ENCODE assay signal across 20 cellular contexts in the genomic region with DNA sequence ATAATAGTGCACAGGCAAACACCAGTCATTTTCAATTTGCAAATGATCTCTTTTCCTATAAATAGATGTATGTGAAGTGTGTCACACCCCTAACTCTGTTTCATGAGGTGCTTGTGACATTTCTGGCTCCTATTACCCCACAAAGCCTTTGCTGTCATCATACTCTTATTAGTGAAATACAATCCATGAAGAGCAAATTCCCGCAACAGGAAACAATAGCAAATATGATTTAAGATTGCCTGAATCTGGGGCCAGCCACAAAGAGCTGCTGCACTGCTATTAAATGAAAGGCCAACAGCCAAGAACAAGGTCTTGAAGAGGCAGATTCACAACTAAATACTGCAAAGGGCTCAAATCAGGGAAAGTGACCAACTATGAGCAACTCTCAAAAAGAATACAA.
DNase-seq lines count a peak whose midpoint lies in the region; TF ChIP-seq lines count a peak whose summit lies in the region.
"Had no signal": no experiment of that assay in that cellular context is flagged by ENCODE, and none has a peak within 500 bp of the region (broad histone marks: within the 10 kb centered on the region; RNA-seq: fewer than 3 reads in every experiment).

No MANE protein-coding gene starts in this region.

- no peaks in the 10 kb centered on the region for H3K4me1 Mint-ChIP-seq in CD8-positive, alpha-beta memory T cell

- H3K4me3 ChIP-seq in HEK293 (ENCODE audit: low read depth, low read length) (no peak overlapping the region), choroid plexus epithelial cell (ENCODE audit: low read depth, low read length) (no peak overlapping the region), left ventricle myocardium inferior (no peak overlapping the region)
- no peak overlapping the region for H3K4me3 ChIP-seq in CD8-positive, alpha-beta memory T cell (ENCODE audit: low read length)
- H3K4me3 ChIP-seq: BLaER1, esophagus muscularis mucosa, neural progenitor cell, suprapubic skin had no signal

- H3K36me3 Mint-ChIP-seq in CD8-positive, alpha-beta memory T cell, result no peaks in the 10 kb centered on the region

- peaks cover 0 to 3% (median 2%) of the 10 kb centered on the region in 5 donors for H3K9me3 Mint-ChIP-seq in CD8-positive, alpha-beta memory T cell

- H3K27me3 Mint-ChIP-seq in CD8-positive, alpha-beta memory T cell, result peaks cover 0 to 36% of the 10 kb centered on the region in 2 donors

- H3K9me3 ChIP-seq in HEK293 (ENCODE audit: control insufficient read depth, insufficient read depth, low read depth, low read length) (no peaks in the 10 kb centered on the region), left ventricle myocardium inferior (replicated peaks) (peaks cover 1% of the 10 kb centered on the region)
- no peaks in the 10 kb centered on the region for H3K9me3 ChIP-seq in CD8-positive, alpha-beta memory T cell (ENCODE audit: low read length)
- H3K9me3 ChIP-seq: BLaER1, esophagus muscularis mucosa, suprapubic skin had no signal

- no peaks in the 10 kb centered on the region for H3K27me3 ChIP-seq in left ventricle myocardium inferior (ENCODE audit: low read depth)
- peaks cover 3% of the 10 kb centered on the region for H3K27me3 ChIP-seq in CD8-positive, alpha-beta memory T cell (ENCODE audit: insufficient read depth, low read length, poor library complexity, severe bottlenecking)
- H3K27me3 ChIP-seq: BLaER1, esophagus muscularis mucosa, neural progenitor cell, suprapubic skin had no signal

- H3K27ac ChIP-seq in HEK293 (ENCODE audit: extremely low read depth, low read depth, low read length), result no peak overlapping the region
- peak overlapping the region; percentile 44 for H3K27ac ChIP-seq in left ventricle myocardium inferior (replicated peaks)
- no peak overlapping the region for H3K27ac ChIP-seq in CD8-positive, alpha-beta memory T cell (ENCODE audit: low read depth, low read length)
- H3K27ac ChIP-seq: BLaER1, esophagus muscularis mucosa, neural progenitor cell, suprapubic skin had no signal

- TF ChIP-seq CTCF in AG09319 (IDR thresholded peaks at IDR 0.05; ENCODE audit: low read depth, low read length) (no peak), HEK293 (tag by site-specific recombination; IDR thresholded peaks at IDR 0.05) (no peak), choroid plexus epithelial cell (conservative IDR thresholded peaks at IDR 0.05; ENCODE audit: low read depth, low read length) (no peak), left ventricle myocardium inferior (IDR thresholded peaks at IDR 0.05; ENCODE audit: borderline replicate concordance) (no peak)

- CTCF ChIA-PET in HEK293 (lab: Yijun Ruan, JAX), result no interaction called here
- CTCF ChIA-PET in CD8-positive, alpha-beta memory T cell (lab: Charles Lee), result no interaction called here

- H3K4me3 Mint-ChIP-seq in CD8-positive, alpha-beta memory T cell, result peak overlapping the region in 1 of 7 donors; percentile 15
- H3K4me3 Mint-ChIP-seq: H9, neural progenitor cell had no signal

- peak; percentile 42 for DNase-seq in AG09319 (ENCODE audit: extremely low read depth, low read depth)
- peak; percentile 38 for DNase-seq in choroid plexus epithelial cell (ENCODE audit: low read depth)
- DNase-seq in left ventricle myocardium inferior, result no peak
- no peak for DNase-seq in CD8-positive, alpha-beta memory T cell
- no peak for DNase-seq in mucosa of gallbladder (ENCODE audit: low spot score)
- no peak for DNase-seq in medulla oblongata (ENCODE audit: extremely low spot score)
- no peak for DNase-seq in central memory CD4-positive, alpha-beta T cell
- DNase-seq: H9; Karpas-422; kidney glomerular epithelial cell; midbrain; NCI-H1436 treated with DMSO at 0.1 percent for 48 hours; NCI-H510A; SIG-M5; stimulated activated CD4-positive, alpha-beta T cell treated with anti-CD3 and anti-CD28 coated beads, Interleukin-12 subunit alpha, Interleukin-12 subunit beta, amount 100 ng/mL, for 4 hours had no signal

- intact Hi-C loops in left ventricle myocardium inferior (cut with micrococcal nuclease), result no loop called here

- POLR2A ChIA-PET in HEK293 (lab: Yijun Ruan, JAX), result no interaction called here
- POLR2A ChIA-PET in CD8-positive, alpha-beta memory T cell (lab: Charles Lee), result no interaction called here

- H3K4me1 ChIP-seq in HEK293 (ENCODE audit: control insufficient read depth, insufficient read depth, low read length), result peaks cover 3% of the 10 kb centered on the region
- peaks cover 55% of the 10 kb centered on the region for H3K4me1 ChIP-seq in left ventricle myocardium inferior
- H3K4me1 ChIP-seq in CD8-positive, alpha-beta memory T cell (ENCODE audit: insufficient read depth, low read length), result no peaks in the 10 kb centered on the region
- H3K4me1 ChIP-seq: BLaER1, neural progenitor cell had no signal

- peak overlapping the region in 1 of 8 donors; percentile 10 for H3K27ac Mint-ChIP-seq in CD8-positive, alpha-beta memory T cell
- H3K27ac Mint-ChIP-seq: H9, neural progenitor cell had no signal

- H3K36me3 ChIP-seq in HEK293 (ENCODE audit: control insufficient read depth in 2 of 2, insufficient read depth in 1 of 2, low read length in 2 of 2) (no peaks in the 10 kb centered on the region), left ventricle myocardium inferior (no peaks in the 10 kb centered on the region)
- H3K36me3 ChIP-seq in CD8-positive, alpha-beta memory T cell (ENCODE audit: insufficient read depth, low read length), result no peaks in the 10 kb centered on the region
- H3K36me3 ChIP-seq: BLaER1, esophagus muscularis mucosa, neural progenitor cell, suprapubic skin had no signal

TF ChIP-seq in HEK293, 187 proteins besides CTCF, POLR2A, EP300 and RAD21 (continues in another document):
- TF ChIP-seq ZNF423 (tag by site-specific recombination; IDR thresholded peaks at IDR 0.05) (no peak), ZNF174 (tag by site-specific recombination; IDR thresholded peaks at IDR 0.05) (no peak), ZNF184 (tag by site-specific recombination; IDR thresholded peaks at IDR 0.05) (peak; percentile 49; the same call in 1 of the 2 replicates), PRDM1 (tag by site-specific recombination; IDR thresholded peaks at IDR 0.05) (peak; percentile 63), ZNF202 (tag by site-specific recombination; IDR thresholded peaks at IDR 0.05; ENCODE audit: borderline replicate concordance) (no peak), ZNF426 (tag by site-specific recombination; IDR thresholded peaks at IDR 0.05) (no peak), ZNF571 (tag by site-specific recombination; IDR thresholded peaks at IDR 0.05) (no peak), ZNF157 (tag by site-specific recombination; IDR thresholded peaks at IDR 0.05) (no peak), ZNF292 (tag by site-specific recombination; IDR thresholded peaks at IDR 0.05; ENCODE audit: borderline replicate concordance, low read depth) (no peak), ZNF777 (tag by site-specific recombination; IDR thresholded peaks at IDR 0.05; ENCODE audit: borderline replicate concordance) (no peak), ZBTB20 (tag by site-specific recombination; IDR thresholded peaks at IDR 0.05) (no peak), ZNF350 (tag by site-specific recombination; IDR thresholded peaks at IDR 0.05) (no peak), KLF9 (tag by site-specific recombination; IDR thresholded peaks at IDR 0.05; ENCODE audit: low read depth) (no peak), ZNF843 (tag by site-specific recombination; IDR thresholded peaks at IDR 0.05) (peak; percentile 85)
- TF ChIP-seq, protein P1, sequence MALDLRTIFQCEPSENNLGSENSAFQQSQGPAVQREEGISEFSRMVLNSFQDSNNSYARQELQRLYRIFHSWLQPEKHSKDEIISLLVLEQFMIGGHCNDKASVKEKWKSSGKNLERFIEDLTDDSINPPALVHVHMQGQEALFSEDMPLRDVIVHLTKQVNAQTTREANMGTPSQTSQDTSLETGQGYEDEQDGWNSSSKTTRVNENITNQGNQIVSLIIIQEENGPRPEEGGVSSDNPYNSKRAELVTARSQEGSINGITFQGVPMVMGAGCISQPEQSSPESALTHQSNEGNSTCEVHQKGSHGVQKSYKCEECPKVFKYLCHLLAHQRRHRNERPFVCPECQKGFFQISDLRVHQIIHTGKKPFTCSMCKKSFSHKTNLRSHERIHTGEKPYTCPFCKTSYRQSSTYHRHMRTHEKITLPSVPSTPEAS (tag by site-specific recombination; IDR thresholded peaks at IDR 0.05), result no peak
- TF ChIP-seq, protein P2, sequence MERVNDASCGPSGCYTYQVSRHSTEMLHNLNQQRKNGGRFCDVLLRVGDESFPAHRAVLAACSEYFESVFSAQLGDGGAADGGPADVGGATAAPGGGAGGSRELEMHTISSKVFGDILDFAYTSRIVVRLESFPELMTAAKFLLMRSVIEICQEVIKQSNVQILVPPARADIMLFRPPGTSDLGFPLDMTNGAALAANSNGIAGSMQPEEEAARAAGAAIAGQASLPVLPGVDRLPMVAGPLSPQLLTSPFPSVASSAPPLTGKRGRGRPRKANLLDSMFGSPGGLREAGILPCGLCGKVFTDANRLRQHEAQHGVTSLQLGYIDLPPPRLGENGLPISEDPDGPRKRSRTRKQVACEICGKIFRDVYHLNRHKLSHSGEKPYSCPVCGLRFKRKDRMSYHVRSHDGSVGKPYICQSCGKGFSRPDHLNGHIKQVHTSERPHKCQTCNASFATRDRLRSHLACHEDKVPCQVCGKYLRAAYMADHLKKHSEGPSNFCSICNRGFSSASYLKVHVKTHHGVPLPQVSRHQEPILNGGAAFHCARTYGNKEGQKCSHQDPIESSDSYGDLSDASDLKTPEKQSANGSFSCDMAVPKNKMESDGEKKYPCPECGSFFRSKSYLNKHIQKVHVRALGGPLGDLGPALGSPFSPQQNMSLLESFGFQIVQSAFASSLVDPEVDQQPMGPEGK (tag by site-specific recombination; IDR thresholded peaks at IDR 0.05), result no peak
- TF ChIP-seq, protein P3, sequence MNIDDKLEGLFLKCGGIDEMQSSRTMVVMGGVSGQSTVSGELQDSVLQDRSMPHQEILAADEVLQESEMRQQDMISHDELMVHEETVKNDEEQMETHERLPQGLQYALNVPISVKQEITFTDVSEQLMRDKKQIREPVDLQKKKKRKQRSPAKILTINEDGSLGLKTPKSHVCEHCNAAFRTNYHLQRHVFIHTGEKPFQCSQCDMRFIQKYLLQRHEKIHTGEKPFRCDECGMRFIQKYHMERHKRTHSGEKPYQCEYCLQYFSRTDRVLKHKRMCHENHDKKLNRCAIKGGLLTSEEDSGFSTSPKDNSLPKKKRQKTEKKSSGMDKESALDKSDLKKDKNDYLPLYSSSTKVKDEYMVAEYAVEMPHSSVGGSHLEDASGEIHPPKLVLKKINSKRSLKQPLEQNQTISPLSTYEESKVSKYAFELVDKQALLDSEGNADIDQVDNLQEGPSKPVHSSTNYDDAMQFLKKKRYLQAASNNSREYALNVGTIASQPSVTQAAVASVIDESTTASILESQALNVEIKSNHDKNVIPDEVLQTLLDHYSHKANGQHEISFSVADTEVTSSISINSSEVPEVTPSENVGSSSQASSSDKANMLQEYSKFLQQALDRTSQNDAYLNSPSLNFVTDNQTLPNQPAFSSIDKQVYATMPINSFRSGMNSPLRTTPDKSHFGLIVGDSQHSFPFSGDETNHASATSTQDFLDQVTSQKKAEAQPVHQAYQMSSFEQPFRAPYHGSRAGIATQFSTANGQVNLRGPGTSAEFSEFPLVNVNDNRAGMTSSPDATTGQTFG (tag by site-specific recombination; IDR thresholded peaks at IDR 0.05; ENCODE audit: borderline replicate concordance), result no peak

Comparison
In these comparisons a context has a peak if more than half of its experiments do, and no peak if none do; other contexts are left out.
1. DNase-seq: peak in AG09319 (single experiment) and choroid plexus epithelial cell (single experiment); none in left ventricle myocardium inferior (single experiment), CD8-positive, alpha-beta memory T cell (0 of 5), mucosa of gallbladder (single experiment), medulla oblongata (single experiment) and central memory CD4-positive, alpha-beta T cell (single experiment).